22 cellular contexts compared by ENCODE assay signal in the genomic region with DNA sequence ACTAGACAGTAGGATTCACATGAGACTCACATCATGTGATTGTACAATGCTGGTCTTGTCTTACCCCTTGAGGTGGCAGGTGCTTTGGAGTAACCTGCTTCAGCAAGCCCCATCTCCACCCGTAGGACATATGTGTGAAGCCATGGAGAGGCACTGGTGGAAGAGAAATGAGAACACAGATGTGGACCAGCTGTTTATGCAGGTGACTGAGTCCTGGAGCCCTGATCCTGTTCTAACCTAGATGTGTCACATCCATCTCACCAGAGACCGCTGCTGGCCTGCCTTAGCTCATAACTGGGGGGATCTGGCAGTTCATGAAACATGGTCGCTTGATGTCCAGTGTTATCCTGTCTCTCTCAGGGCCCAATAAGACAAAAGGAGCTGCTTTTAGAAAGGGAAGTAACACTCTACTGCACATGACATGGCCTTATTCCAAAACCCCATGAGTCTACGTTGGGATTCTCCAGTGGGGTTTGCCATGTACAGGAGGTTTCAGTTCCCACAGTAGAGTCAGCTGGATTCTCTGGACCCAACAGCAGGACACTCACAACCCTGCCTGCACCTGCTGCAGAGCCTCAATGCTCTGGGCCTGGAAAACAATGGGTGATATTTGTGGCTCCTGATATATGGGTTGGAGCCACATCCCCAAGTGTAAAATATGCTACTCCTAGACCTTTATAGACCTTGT.
"Had no signal": no experiment of that assay in that cellular context is flagged by ENCODE, and none has a peak within 500 bp of the region (broad histone marks: within the 10 kb centered on the region; RNA-seq: fewer than 3 reads in every experiment).

No MANE protein-coding gene starts in this region.

- H3K9me3 ChIP-seq: left lung, prostate gland, suprapubic skin, transverse colon had no signal

- ATAC-seq: activated T-cell treated with anti-CD3 and anti-CD28 coated beads, Interleukin-2, amount 50 U/mL, for 72 hours; left lung; right cardiac atrium; stimulated activated naive CD8-positive, alpha-beta T cell treated with anti-CD3 and anti-CD28 coated beads, Interleukin-15, amount 100 ng/mL, for 72 hours; T-cell had no signal

- H3K4me1 ChIP-seq: prostate gland, suprapubic skin, transverse colon had no signal

- H3K36me3 ChIP-seq: cardiac muscle cell, left lung, prostate gland, suprapubic skin, transverse colon had no signal

- H3K4me3 ChIP-seq: cardiac muscle cell, left lung, prostate gland, suprapubic skin, transverse colon had no signal

- H3K27ac ChIP-seq: cardiac muscle cell, left lung, prostate gland, suprapubic skin, transverse colon had no signal

- H3K27me3 ChIP-seq: cardiac muscle cell, left lung, transverse colon had no signal

- FAIRE-seq: keratinocyte, small intestine had no signal

- DNase-seq: activated CD4-positive, alpha-beta memory T cell treated with anti-CD3 and anti-CD28 coated beads, Interleukin-2, amount 10 ng/mL, durations not matched to agents 7 days and 5 days; activated CD4-positive, alpha-beta T cell treated with anti-CD3 and anti-CD28 coated beads for 48 hours; activated CD4-positive, CD25-positive, alpha-beta regulatory T cell; activated naive CD8-positive, alpha-beta T cell treated with anti-CD3 and anti-CD28 coated beads, Interleukin-2, amount 10 ng/mL, durations not matched to agents 7 days and 5 days; activated T-cell treated with anti-CD3 and anti-CD28 coated beads, Interleukin-2, amount 50 U/mL, for 72 hours; amygdala; foreskin melanocyte; hypothalamus; left lung; mammary epithelial cell; right cardiac atrium; small intestine; stimulated activated CD4-positive, alpha-beta T cell treated with anti-CD3 and anti-CD28 coated beads, Interleukin-15, amount 100 ng/mL, for 24 hours; stimulated activated CD4-positive, alpha-beta T cell treated with anti-CD3 and anti-CD28 coated beads, Interleukin-2, amount 100 ng/mL, for 48 hours; stimulated activated naive CD8-positive, alpha-beta T cell treated with anti-CD3 and anti-CD28 coated beads, Interleukin-15, amount 100 ng/mL, for 72 hours; T-cell; T-helper 9 cell; transverse colon had no signal
